ENCODE assay signal across 7 cellular contexts in genomic region chr9:136092741-136093140, GRCh38. TPM values are rescaled to one million over a fixed set of nuclear protein-coding genes. Genes with fewer than 3 reads are reported as not detected.
A peak's percentile ranks its signal among the peaks of the same experiment; 100 is the strongest.
DNase-seq lines count a peak whose midpoint lies in the region; ATAC-seq and TF ChIP-seq lines count a peak whose summit lies in the region.

No MANE protein-coding gene starts in this region.

- no peaks in the 10 kb centered on the region for H3K36me3 Mint-ChIP-seq in activated CD8-positive, alpha-beta T cell treated with anti-CD3 and anti-CD28 coated beads for 36 hours (ENCODE audit: low read depth)
- H3K36me3 Mint-ChIP-seq in glutamatergic neuron (ENCODE audit: unreplicated experiment), result no peaks in the 10 kb centered on the region
- peaks cover 6% of the 10 kb centered on the region for H3K36me3 Mint-ChIP-seq in stimulated activated effector memory CD8-positive, alpha-beta T cell treated with anti-CD3 and anti-CD28 coated beads, Interleukin-12 subunit alpha, Interleukin-12 subunit beta, amount 100 ng/mL, for 72 hours

- CTCF ChIA-PET in HEK293 (lab: Yijun Ruan, JAX), result interaction anchor here (2.0 to 4.0 kb wide), 2 partner anchors 30 kb away, joined by 16 to 67 read pairs; no protein-coding TSS in a partner anchor
- CTCF ChIA-PET in activated CD8-positive, alpha-beta T cell treated with anti-CD3 and anti-CD28 coated beads for 36 hours (lab: Charles Lee), result interaction anchor here (1.0 to 4.2 kb wide), 2 partner anchors 29 to 129 kb away, joined by 3 to 54 read pairs; no protein-coding TSS in a partner anchor

- no peak for DNase-seq in activated CD8-positive, alpha-beta T cell treated with anti-CD3 and anti-CD28 coated beads for 36 hours
- no peak for DNase-seq in glutamatergic neuron
- no peak for DNase-seq in stimulated activated effector memory CD8-positive, alpha-beta T cell treated with anti-CD3 and anti-CD28 coated beads, Interleukin-12 subunit alpha, Interleukin-12 subunit beta, amount 100 ng/mL, for 72 hours (ENCODE audit: low spot score in 2 of 2)
- no peak for DNase-seq in DMS53 treated with DMSO at 0.1 percent for 48 hours (lab: John Stamatoyannopoulos, UW; ENCODE audit: unreplicated experiment)
- DNase-seq in RPMI8226, result no peak

- intact Hi-C loops in activated CD8-positive, alpha-beta T cell treated with anti-CD3 and anti-CD28 coated beads for 36 hours (cut with micrococcal nuclease), result no loop called here

- TF ChIP-seq CTCF in HEK293 (tag by site-specific recombination; IDR thresholded peaks at IDR 0.05) (peak; percentile 42), glutamatergic neuron (IDR thresholded peaks at IDR 0.05; ENCODE audit: partially characterized antibody, unreplicated experiment) (no peak)
- no peak for TF ChIP-seq CTCF in activated CD8-positive, alpha-beta T cell treated with anti-CD3 and anti-CD28 coated beads for 36 hours (IDR thresholded peaks at IDR 0.05)

- peaks cover 9% of the 10 kb centered on the region for H3K4me1 Mint-ChIP-seq in activated CD8-positive, alpha-beta T cell treated with anti-CD3 and anti-CD28 coated beads for 36 hours (ENCODE audit: low read depth)
- peaks cover 6% of the 10 kb centered on the region for H3K4me1 Mint-ChIP-seq in glutamatergic neuron (ENCODE audit: low read depth, unreplicated experiment)
- H3K4me1 Mint-ChIP-seq in stimulated activated effector memory CD8-positive, alpha-beta T cell treated with anti-CD3 and anti-CD28 coated beads, Interleukin-12 subunit alpha, Interleukin-12 subunit beta, amount 100 ng/mL, for 72 hours, result peaks cover 37% of the 10 kb centered on the region

- no peak for ATAC-seq in activated CD8-positive, alpha-beta T cell treated with anti-CD3 and anti-CD28 coated beads for 36 hours
- no peak for ATAC-seq in stimulated activated effector memory CD8-positive, alpha-beta T cell treated with anti-CD3 and anti-CD28 coated beads, Interleukin-12 subunit alpha, Interleukin-12 subunit beta, amount 100 ng/mL, for 72 hours
- ATAC-seq in HG03521 (IDR thresholded peaks at IDR 0.05; ENCODE audit: unreplicated experiment), result no peak

- H3K4me3 Mint-ChIP-seq in activated CD8-positive, alpha-beta T cell treated with anti-CD3 and anti-CD28 coated beads for 36 hours, result peak overlapping the region; percentile 46
- peak overlapping the region; percentile 50 for H3K4me3 Mint-ChIP-seq in glutamatergic neuron (ENCODE audit: unreplicated experiment)
- H3K4me3 Mint-ChIP-seq in stimulated activated effector memory CD8-positive, alpha-beta T cell treated with anti-CD3 and anti-CD28 coated beads, Interleukin-12 subunit alpha, Interleukin-12 subunit beta, amount 100 ng/mL, for 72 hours, result peak overlapping the region; percentile 69

- peaks cover 6% of the 10 kb centered on the region for H3K4me1 ChIP-seq in HEK293 (ENCODE audit: control insufficient read depth, insufficient read depth, low read length)

- no peak overlapping the region for H3K4me3 ChIP-seq in HEK293 (ENCODE audit: low read depth, low read length)

- POLR2A ChIA-PET in HEK293 (lab: Yijun Ruan, JAX), result interaction anchor here (2.1 to 6.9 kb wide), 2 partner anchors 16 to 41 kb away, joined by 14 to 84 read pairs; no protein-coding TSS in a partner anchor
- POLR2A ChIA-PET in activated CD8-positive, alpha-beta T cell treated with anti-CD3 and anti-CD28 coated beads for 36 hours (lab: Charles Lee), result no interaction called here

- H3K27ac ChIP-seq in HEK293 (ENCODE audit: extremely low read depth, low read depth, low read length), result no peak overlapping the region

- no peaks in the 10 kb centered on the region for H3K27me3 Mint-ChIP-seq in activated CD8-positive, alpha-beta T cell treated with anti-CD3 and anti-CD28 coated beads for 36 hours
- H3K27me3 Mint-ChIP-seq in glutamatergic neuron (ENCODE audit: unreplicated experiment), result peaks cover 6% of the 10 kb centered on the region

- H3K27ac Mint-ChIP-seq in activated CD8-positive, alpha-beta T cell treated with anti-CD3 and anti-CD28 coated beads for 36 hours, result no peak overlapping the region
- H3K27ac Mint-ChIP-seq in glutamatergic neuron (ENCODE audit: unreplicated experiment), result no peak overlapping the region
- H3K27ac Mint-ChIP-seq in stimulated activated effector memory CD8-positive, alpha-beta T cell treated with anti-CD3 and anti-CD28 coated beads, Interleukin-12 subunit alpha, Interleukin-12 subunit beta, amount 100 ng/mL, for 72 hours, result peak overlapping the region; percentile 85

- H3K36me3 ChIP-seq in HEK293 (ENCODE audit: control insufficient read depth in 2 of 2, insufficient read depth in 1 of 2, low read length in 2 of 2), result peaks cover 0 to 11% of the 10 kb centered on the region in 2 experiments; a peak in 1 of 3 replicates

- H3K9me3 Mint-ChIP-seq in activated CD8-positive, alpha-beta T cell treated with anti-CD3 and anti-CD28 coated beads for 36 hours, result no peaks in the 10 kb centered on the region
- H3K9me3 Mint-ChIP-seq in glutamatergic neuron (ENCODE audit: unreplicated experiment), result peaks cover 6% of the 10 kb centered on the region
- no peaks in the 10 kb centered on the region for H3K9me3 Mint-ChIP-seq in stimulated activated effector memory CD8-positive, alpha-beta T cell treated with anti-CD3 and anti-CD28 coated beads, Interleukin-12 subunit alpha, Interleukin-12 subunit beta, amount 100 ng/mL, for 72 hours

- no peaks in the 10 kb centered on the region for H3K9me3 ChIP-seq in HEK293 (ENCODE audit: control insufficient read depth, insufficient read depth, low read depth, low read length)

TF ChIP-seq in HEK293, 187 proteins besides CTCF, POLR2A, EP300 and RAD21:
- no peak for TF ChIP-seq ZEB2 (tag by site-specific recombination; IDR thresholded peaks at IDR 0.05)
- TF ChIP-seq PBX3 (CRISPR knock-in tag; IDR thresholded peaks at IDR 0.05), result peak; percentile 37; the same call in 1 of the 2 replicates
- peak; percentile 23 for TF ChIP-seq ZBTB8A (tag by site-specific recombination; IDR thresholded peaks at IDR 0.05)
- TF ChIP-seq, protein P1, sequence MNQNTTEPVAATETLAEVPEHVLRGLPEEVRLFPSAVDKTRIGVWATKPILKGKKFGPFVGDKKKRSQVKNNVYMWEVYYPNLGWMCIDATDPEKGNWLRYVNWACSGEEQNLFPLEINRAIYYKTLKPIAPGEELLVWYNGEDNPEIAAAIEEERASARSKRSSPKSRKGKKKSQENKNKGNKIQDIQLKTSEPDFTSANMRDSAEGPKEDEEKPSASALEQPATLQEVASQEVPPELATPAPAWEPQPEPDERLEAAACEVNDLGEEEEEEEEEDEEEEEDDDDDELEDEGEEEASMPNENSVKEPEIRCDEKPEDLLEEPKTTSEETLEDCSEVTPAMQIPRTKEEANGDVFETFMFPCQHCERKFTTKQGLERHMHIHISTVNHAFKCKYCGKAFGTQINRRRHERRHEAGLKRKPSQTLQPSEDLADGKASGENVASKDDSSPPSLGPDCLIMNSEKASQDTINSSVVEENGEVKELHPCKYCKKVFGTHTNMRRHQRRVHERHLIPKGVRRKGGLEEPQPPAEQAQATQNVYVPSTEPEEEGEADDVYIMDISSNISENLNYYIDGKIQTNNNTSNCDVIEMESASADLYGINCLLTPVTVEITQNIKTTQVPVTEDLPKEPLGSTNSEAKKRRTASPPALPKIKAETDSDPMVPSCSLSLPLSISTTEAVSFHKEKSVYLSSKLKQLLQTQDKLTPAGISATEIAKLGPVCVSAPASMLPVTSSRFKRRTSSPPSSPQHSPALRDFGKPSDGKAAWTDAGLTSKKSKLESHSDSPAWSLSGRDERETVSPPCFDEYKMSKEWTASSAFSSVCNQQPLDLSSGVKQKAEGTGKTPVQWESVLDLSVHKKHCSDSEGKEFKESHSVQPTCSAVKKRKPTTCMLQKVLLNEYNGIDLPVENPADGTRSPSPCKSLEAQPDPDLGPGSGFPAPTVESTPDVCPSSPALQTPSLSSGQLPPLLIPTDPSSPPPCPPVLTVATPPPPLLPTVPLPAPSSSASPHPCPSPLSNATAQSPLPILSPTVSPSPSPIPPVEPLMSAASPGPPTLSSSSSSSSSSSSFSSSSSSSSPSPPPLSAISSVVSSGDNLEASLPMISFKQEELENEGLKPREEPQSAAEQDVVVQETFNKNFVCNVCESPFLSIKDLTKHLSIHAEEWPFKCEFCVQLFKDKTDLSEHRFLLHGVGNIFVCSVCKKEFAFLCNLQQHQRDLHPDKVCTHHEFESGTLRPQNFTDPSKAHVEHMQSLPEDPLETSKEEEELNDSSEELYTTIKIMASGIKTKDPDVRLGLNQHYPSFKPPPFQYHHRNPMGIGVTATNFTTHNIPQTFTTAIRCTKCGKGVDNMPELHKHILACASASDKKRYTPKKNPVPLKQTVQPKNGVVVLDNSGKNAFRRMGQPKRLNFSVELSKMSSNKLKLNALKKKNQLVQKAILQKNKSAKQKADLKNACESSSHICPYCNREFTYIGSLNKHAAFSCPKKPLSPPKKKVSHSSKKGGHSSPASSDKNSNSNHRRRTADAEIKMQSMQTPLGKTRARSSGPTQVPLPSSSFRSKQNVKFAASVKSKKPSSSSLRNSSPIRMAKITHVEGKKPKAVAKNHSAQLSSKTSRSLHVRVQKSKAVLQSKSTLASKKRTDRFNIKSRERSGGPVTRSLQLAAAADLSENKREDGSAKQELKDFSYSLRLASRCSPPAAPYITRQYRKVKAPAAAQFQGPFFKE (tag by site-specific recombination; IDR thresholded peaks at IDR 0.05; ENCODE audit: borderline replicate concordance), result no peak
- TF ChIP-seq BCL11A (tag by site-specific recombination; IDR thresholded peaks at IDR 0.05; ENCODE audit: low read depth), result no peak

RNA-seq across cellular contexts. Expression of gene NACC2, which starts 2.3 kb away (rescaled TPM):
- total RNA-seq in activated CD8-positive, alpha-beta T cell treated with anti-CD3 and anti-CD28 coated beads for 36 hours, result 1 to 10 TPM; 6.0 to 6.2 TPM
- 3.9 TPM for total RNA-seq in glutamatergic neuron (ENCODE audit: unreplicated experiment)

RNA-seq across cellular contexts. Expression of gene TMEM250, which starts 25.9 kb away (rescaled TPM):
- total RNA-seq in activated CD8-positive, alpha-beta T cell treated with anti-CD3 and anti-CD28 coated beads for 36 hours, result 10 to 100 TPM; 24.4 to 25.9 TPM
- 16.0 TPM for total RNA-seq in glutamatergic neuron (ENCODE audit: unreplicated experiment)
